ENCODE assay signal across 21 cellular contexts in the genomic region with DNA sequence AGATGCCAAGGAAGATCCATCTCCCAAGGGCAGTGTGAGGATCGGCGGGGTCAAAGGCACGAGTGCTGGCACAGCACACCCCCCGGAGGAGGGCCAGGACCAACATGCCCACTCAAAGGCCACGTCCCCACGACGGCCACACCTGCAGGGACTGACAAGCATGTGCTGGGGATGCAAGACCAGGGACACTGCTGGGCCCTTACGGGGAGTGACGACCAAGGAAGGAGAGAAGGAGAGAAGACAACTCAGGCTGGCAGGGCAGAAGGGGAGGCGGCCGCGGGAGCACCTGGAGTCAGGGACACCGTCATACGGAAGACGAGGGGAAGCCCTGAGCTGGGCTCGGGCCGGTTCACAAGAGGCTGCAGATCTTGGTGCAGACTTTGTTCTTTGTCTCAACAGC. TPM values are rescaled to one million over a fixed set of nuclear protein-coding genes. Genes with fewer than 3 reads are reported as not detected.
"Had no signal": no experiment of that assay in that cellular context is flagged by ENCODE, and none has a peak within 500 bp of the region (broad histone marks: within the 10 kb centered on the region; RNA-seq: fewer than 3 reads in every experiment).

No MANE protein-coding gene starts in this region.

- H3K27me3 Mint-ChIP-seq: naive thymus-derived CD4-positive, alpha-beta T cell had no signal

- DNase-seq: colonic mucosa; dermis blood vessel endothelial cell; esophagus squamous epithelium; foreskin fibroblast; kidney; left cardiac atrium; left ventricle myocardium inferior; mesendoderm; naive thymus-derived CD4-positive, alpha-beta T cell; ovary; small intestine; stimulated activated CD4-positive, alpha-beta T cell treated with anti-CD3 and anti-CD28 coated beads, Interleukin-12 subunit alpha, Interleukin-12 subunit beta, amount 100 ng/mL, for 4 hours; stimulated activated naive CD8-positive, alpha-beta T cell treated with anti-CD3 and anti-CD28 coated beads, Interleukin-15, Interleukin-2, amounts not matched to agents 100 U/mL and 50 U/mL, for 24 hours; tibial artery; uterus had no signal

- ATAC-seq: gastroesophageal sphincter; left cardiac atrium; naive thymus-derived CD4-positive, alpha-beta T cell; stimulated activated naive CD8-positive, alpha-beta T cell treated with anti-CD3 and anti-CD28 coated beads, Interleukin-15, Interleukin-2, amounts not matched to agents 100 U/mL and 50 U/mL, for 24 hours had no signal

RNA-seq across cellular contexts. Expression of a gene that starts 30.2 kb away (rescaled TPM):
- total RNA-seq: colonic mucosa, dermis blood vessel endothelial cell, epithelial cell of proximal tubule, esophagus squamous epithelium, gastroesophageal sphincter, kidney, left cardiac atrium, left ventricle myocardium inferior, lung, ovary, posterior vena cava, right cardiac atrium, uterus had no signal
- polyA plus RNA-seq: lung; naive thymus-derived CD4-positive, alpha-beta T cell; neural cell; ovary; right cardiac atrium; small intestine had no signal
